ENCODE assay signal across 1 cellular context in genomic region chr1:110637475-110637874, GRCh38.
TF ChIP-seq lines count a peak whose summit lies in the region.

No MANE protein-coding gene starts in this region.

TF ChIP-seq in K562, 482 proteins besides CTCF, POLR2A, EP300 and RAD21:
- TF ChIP-seq ZNF511 (CRISPR knock-in tag; IDR thresholded peaks at IDR 0.05) (no peak), ZNF197 (CRISPR knock-in tag; IDR thresholded peaks at IDR 0.05; ENCODE audit: low read depth) (no peak), CTCFL (IDR thresholded peaks at IDR 0.05; ENCODE audit: borderline replicate concordance, insufficient read depth, low read depth, low read length, poor library complexity, severe bottlenecking) (peak; percentile 54), PPARD (CRISPR knock-in tag; IDR thresholded peaks at IDR 0.05) (no peak)
